ENCODE assay signal across 8 cellular contexts in genomic region chr1:6041432-6042062, GRCh38. TPM values are rescaled to one million over a fixed set of nuclear protein-coding genes. Genes with fewer than 3 reads are reported as not detected.
DNase-seq lines count a peak whose midpoint lies in the region; ATAC-seq and TF ChIP-seq lines count a peak whose summit lies in the region.

No MANE protein-coding gene starts in this region.

- ATAC-seq in central memory CD8-positive, alpha-beta T cell (replicated peaks; ENCODE audit: extremely low read depth, poor library complexity, severe bottlenecking), result no peak
- no peak for ATAC-seq in GM18861 (IDR thresholded peaks at IDR 0.05; ENCODE audit: unreplicated experiment)

- peaks cover 21% of the 10 kb centered on the region for H3K36me3 Mint-ChIP-seq in central memory CD8-positive, alpha-beta T cell (ENCODE audit: insufficient read depth)

- peak; percentile 63 for TF ChIP-seq CTCF in GM06990 (IDR thresholded peaks at IDR 0.05; ENCODE audit: insufficient read depth, low read length, poor library complexity, severe bottlenecking)

- no peaks in the 10 kb centered on the region for H3K27me3 Mint-ChIP-seq in central memory CD8-positive, alpha-beta T cell

- no peaks in the 10 kb centered on the region for H3K9me3 Mint-ChIP-seq in central memory CD8-positive, alpha-beta T cell

- no peak for DNase-seq in GM06990 (ENCODE audit: extremely low read depth, insufficient read length)
- DNase-seq in NAMALWA (ENCODE audit: low spot score), result peak; percentile 46
- no peak for DNase-seq in central memory CD8-positive, alpha-beta T cell (ENCODE audit: low spot score in 2 of 2)
- peak; percentile 46 for DNase-seq in myocyte (ENCODE audit: low read depth)
- no peak for DNase-seq in NCI-H1436 (lab: John Stamatoyannopoulos, UW)
- no peak for DNase-seq in A172 (ENCODE audit: low spot score)
- DNase-seq in GOT3 (lab: John Stamatoyannopoulos, UW), result no peak

- no peaks in the 10 kb centered on the region for H3K27me3 ChIP-seq in GM06990 (replicated peaks; ENCODE audit: control insufficient read depth, insufficient read depth, low read length)

- no peak overlapping the region for H3K4me3 ChIP-seq in GM06990 (replicated peaks; ENCODE audit: low read depth, low read length)

- peaks cover 23% of the 10 kb centered on the region for H3K36me3 ChIP-seq in GM06990 (ENCODE audit: control insufficient read depth, insufficient read depth, low read length)

- peak overlapping the region; percentile 77 for H3K27ac Mint-ChIP-seq in central memory CD8-positive, alpha-beta T cell (ENCODE audit: low read depth)

- peaks cover 27% of the 10 kb centered on the region for H3K4me1 Mint-ChIP-seq in central memory CD8-positive, alpha-beta T cell

- H3K4me3 Mint-ChIP-seq in central memory CD8-positive, alpha-beta T cell, result no peak overlapping the region

RNA-seq across cellular contexts. Expression of gene KCNAB2, which starts 4.1 kb away (rescaled TPM):
- total RNA-seq in myocyte, result 1.2 and 1.8 TPM in 2 replicates
- 3.0 TPM for polyA plus RNA-seq in myocyte (2012)
- total RNA-seq in A172 (2014; rRNA removed; shearing (Covaris generic)), result 4.7 and 14.4 TPM in 2 replicates

RNA-seq across cellular contexts. Expression of gene NPHP4, which starts 49.3 kb away (rescaled TPM):
- 2.9 and 4.4 TPM in 2 replicates for total RNA-seq in myocyte
- polyA plus RNA-seq in myocyte (2012), result 7.7 TPM
- 1.9 and 3.5 TPM in 2 replicates for total RNA-seq in A172 (2014; rRNA removed; shearing (Covaris generic))

Comparison
In these comparisons a context has a peak if more than half of its experiments do, and no peak if none do; other contexts are left out.
1. DNase-seq: peak in NAMALWA (single experiment) and myocyte (single experiment); none in GM06990 (single experiment), central memory CD8-positive, alpha-beta T cell (0 of 2), NCI-H1436 (single experiment), A172 (single experiment) and GOT3 (single experiment).